ENCODE assay signal across 8 cellular contexts in genomic region chr22:23913661-23914353, GRCh38. TPM values are rescaled to one million over a fixed set of nuclear protein-coding genes. Genes with fewer than 3 reads are reported as not detected.
A peak's percentile ranks its signal among the peaks of the same experiment; 100 is the strongest.
DNase-seq lines count a peak whose midpoint lies in the region; ATAC-seq, FAIRE-seq and TF ChIP-seq lines count a peak whose summit lies in the region.

No MANE protein-coding gene starts in this region.

- peaks cover 36% of the 10 kb centered on the region for H3K4me1 ChIP-seq in HepG2 (ENCODE audit: insufficient read depth, low read length)

- H3K4me1 Mint-ChIP-seq in CD14-positive monocyte, result peaks cover 10% of the 10 kb centered on the region

- peaks cover 1 to 6% of the 10 kb centered on the region in 2 experiments; a peak in 3 of 5 replicates for H3K36me3 ChIP-seq in HepG2 (replicated peaks in 1 of 2; ENCODE audit: control insufficient read depth in 1 of 2, insufficient read depth in 2 of 2, low read length in 2 of 2)

- CTCF ChIA-PET in HepG2 (lab: Yijun Ruan, JAX; ENCODE audit: low intra/inter-chr PET ratio, low total read pairs), result no interaction called here

- H3K4me3 ChIP-seq in HepG2 (replicated peaks in 1 of 3; ENCODE audit: insufficient read depth in 1 of 3, low read depth in 2 of 3, low read length in 3 of 3), result peak overlapping the region; percentile 58 to 77 (median 61)

- H3K4me3 Mint-ChIP-seq in CD14-positive monocyte, result peak overlapping the region; percentile 97 to 99

- peak overlapping the region; percentile 91 for H3K9ac ChIP-seq in HepG2 (ENCODE audit: insufficient read depth, low read depth, low read length)

- WGBS in HepG2 (ENCODE audit: low lambda C conversion rate), result 8% methylated on average over 24 of the region's 44 CpGs

- no peaks in the 10 kb centered on the region for H3K79me2 ChIP-seq in HepG2 (ENCODE audit: insufficient read depth, low read length)

- H3K27me3 Mint-ChIP-seq in CD14-positive monocyte (ENCODE audit: low read depth in 3 of 3), result peaks cover 1 to 4% (median 2%) of the 10 kb centered on the region in 3 donors

- H3K9me3 ChIP-seq in HepG2 (ENCODE audit: low read length), result no peaks in the 10 kb centered on the region

- H3K36me3 Mint-ChIP-seq in CD14-positive monocyte, result peaks cover 7 to 10% of the 10 kb centered on the region in 2 donors

- no peaks in the 10 kb centered on the region; a peak in 1 of 5 replicates for H3K27me3 ChIP-seq in HepG2 (ENCODE audit: control insufficient read depth in 1 of 2, insufficient read depth in 2 of 2, low read length in 2 of 2)

- TF ChIP-seq CTCF in CD14-positive monocyte (IDR thresholded peaks at IDR 0.05), result no peak
- TF ChIP-seq CTCF in HepG2 (CRISPR knock-in tag; IDR thresholded peaks at IDR 0.05), result no peak; the same call in 1 of the 2 replicates

- peak overlapping the region; percentile 90 for H3K27ac ChIP-seq in HepG2 (ENCODE audit: extremely low read length, insufficient read depth, low read length)

- H3K9me3 Mint-ChIP-seq in CD14-positive monocyte, result no peaks in the 10 kb centered on the region

- FAIRE-seq in HepG2 (lab: Jason Lieb, UNC), result peak; percentile 63

- peak; percentile 96 for ATAC-seq in GM19397 (IDR thresholded peaks at IDR 0.05; ENCODE audit: unreplicated experiment)
- ATAC-seq in HG03565 (IDR thresholded peaks at IDR 0.05; ENCODE audit: unreplicated experiment), result peak; percentile 88
- ATAC-seq in HepG2, result peak; percentile 98

- peak; percentile 99 for DNase-seq in CD14-positive monocyte (ENCODE audit: low spot score)
- peak; percentile 84 for DNase-seq in NCI-H748 treated with DMSO at 0.1 percent for 48 hours (lab: John Stamatoyannopoulos, UW)
- peak; percentile 100 for DNase-seq in activated CD4-positive, alpha-beta T cell treated with anti-CD3 and anti-CD28 coated beads, Interleukin-2, amount 50 U/mL, for 48 hours
- DNase-seq in dermis microvascular lymphatic vessel endothelial cell (ENCODE audit: low read depth in 2 of 2), result peak; percentile 94 to 99
- DNase-seq in HepG2 (ENCODE audit: low spot score), result peak; percentile 98
- DNase-seq in stimulated activated CD4-positive, alpha-beta T cell treated with anti-CD3 and anti-CD28 coated beads, Interleukin-2, amount 100 ng/mL, for 48 hours, result peak; percentile 99

- peak; percentile 83 to 96 for TF ChIP-seq POLR2A in HepG2 (IDR thresholded peaks at IDR 0.05; ENCODE audit: insufficient read depth in 1 of 2, low read depth in 2 of 2, low read length in 2 of 2)

- in situ Hi-C loops in HepG2 (cut with HindIII; ENCODE audit: extremely low pct_ligation_motif_present, low pct_unique_long_range_greater_than_20kb), result no loop called here

- peak overlapping the region; percentile 91 to 99 (median 98) for H3K27ac Mint-ChIP-seq in CD14-positive monocyte

- BruUV-seq in HepG2 (replicated peaks; lab: Mats Ljungman, UMichigan), result no TSS peak

- no peak; a peak in 1 of 4 replicates for TF ChIP-seq EP300 in HepG2 (IDR thresholded peaks at IDR 0.05; ENCODE audit: low read depth in 2 of 2, low read length in 2 of 2)
- TF ChIP-seq EP300 in HepG2 (CRISPR knock-in tag; IDR thresholded peaks at IDR 0.05; ENCODE audit: borderline replicate concordance), result 0 out of 2 replicates have a peak, but pooled peaks have one; percentile 33

- H3K4me2 ChIP-seq in HepG2 (ENCODE audit: low read depth, low read length), result peak overlapping the region; percentile 84

- intact Hi-C loops in CD14-positive monocyte (cut with micrococcal nuclease) (loop anchor here (2.0 to 5.0 kb wide), 3 partner anchors 19 to 127 kb away; partner anchors contain the start of genes MIF (in 2 of the 2), DDT (in 1 of the 2) and SMARCB1 (in 1 of the 2)), HepG2 (cut with micrococcal nuclease; ENCODE audit: unreplicated experiment) (no loop called here)

- no peaks in the 10 kb centered on the region for H4K20me1 ChIP-seq in HepG2 (ENCODE audit: insufficient read depth, low read length)

- TF ChIP-seq RAD21 in HepG2 (CRISPR knock-in tag; IDR thresholded peaks at IDR 0.05), result no peak

- no peak overlapping the region for H2AFZ ChIP-seq in HepG2 (ENCODE audit: low read length)

- POLR2A ChIA-PET in HepG2 (lab: Yijun Ruan, JAX), result interaction anchor here (0.7 to 6.9 kb wide), 13 partner anchors 9 to 1216 kb away, joined by 3 to 84 read pairs (median 6); partner anchors contain the start of genes CABIN1, MIF and SLC2A11

RNA-seq across cellular contexts. Expression of gene MIF, which starts 19.6 kb away (rescaled TPM):
- 100 to 1,000 TPM; 338 to 390 TPM for polyA plus RNA-seq in CD14-positive monocyte
- total RNA-seq in dermis microvascular lymphatic vessel endothelial cell, result 256 and 348 TPM in 2 replicates
- 537 and 634 TPM in 2 replicates for total RNA-seq in HepG2 (2016; rRNA removed; fragmentation: Illumina TruSeq; extraction: Trizol)
- total RNA-seq in HepG2 (2016; cell fraction: cytosol; rRNA removed; fragmentation: Illumina TruSeq; extraction: Trizol; ENCODE audit: low read depth), result 570 and 829 TPM in 2 replicates
- total RNA-seq in HepG2 (2016; cell fraction: insoluble cytoplasmic fraction; rRNA removed; fragmentation: Illumina TruSeq; extraction: Trizol), result 593 and 629 TPM in 2 replicates
- total RNA-seq in HepG2 (2016; cell fraction: membrane; rRNA removed; fragmentation: Illumina TruSeq; extraction: Trizol), result 414 and 621 TPM in 2 replicates
- 204 and 221 TPM in 2 replicates for total RNA-seq in HepG2 (2016; cell fraction: nucleus; rRNA removed; fragmentation: Illumina TruSeq; extraction: Trizol)
- 675 and 735 TPM in 2 replicates for polyA plus RNA-seq in HepG2 (2011; rRNA removed)
- polyA plus RNA-seq in HepG2 (2011; cell fraction: cytosol; rRNA removed), result 339 and 935 TPM in 2 replicates
- 393 and 522 TPM in 2 replicates for polyA plus RNA-seq in HepG2 (2011; cell fraction: nucleus; rRNA removed)
- 517 and 606 TPM in 2 replicates for polyA plus RNA-seq in HepG2 (2012)
- polyA plus RNA-seq in HepG2 (2016; cell fraction: cytosol; fragmentation: Illumina TruSeq; extraction: Trizol; ENCODE audit: low read depth), result 534 and 721 TPM in 2 replicates
- polyA plus RNA-seq in HepG2 (2016; cell fraction: insoluble cytoplasmic fraction; fragmentation: Illumina TruSeq; extraction: Trizol; ENCODE audit: low read depth), result 399 and 403 TPM in 2 replicates
- 347 and 448 TPM in 2 replicates for polyA plus RNA-seq in HepG2 (2016; cell fraction: membrane; fragmentation: Illumina TruSeq; extraction: Trizol; ENCODE audit: low read depth)
- polyA plus RNA-seq in HepG2 (2016; cell fraction: nucleus; fragmentation: Illumina TruSeq; extraction: Trizol; ENCODE audit: insufficient read depth, low read depth), result 271 and 272 TPM in 2 replicates
- polyA minus RNA-seq in HepG2 (2011; rRNA and poly(A)+ RNA removed; ENCODE audit: low replicate concordance), result 92.9 and 418 TPM in 2 replicates
- 359 and 483 TPM in 2 replicates for polyA minus RNA-seq in HepG2 (2011; cell fraction: cytosol; rRNA and poly(A)+ RNA removed)
- 37.5 and 61.4 TPM in 2 replicates for polyA minus RNA-seq in HepG2 (2011; cell fraction: nucleus; rRNA and poly(A)+ RNA removed)

RNA-seq across cellular contexts. Expression of gene GSTT2B, which starts 47.2 kb away (rescaled TPM):
- polyA plus RNA-seq in CD14-positive monocyte (under 1 TPM in 1 of 2 donors, not detected in 1; 0.25 TPM), HepG2 (2011; rRNA removed) (3.6 and 3.9 TPM in 2 replicates)
- total RNA-seq in dermis microvascular lymphatic vessel endothelial cell (5.4 and 7.0 TPM in 2 replicates), HepG2 (2016; rRNA removed; fragmentation: Illumina TruSeq; extraction: Trizol) (0.53 and 1.5 TPM in 2 replicates)
- 0.26 and 0.51 TPM in 2 replicates for total RNA-seq in HepG2 (2016; cell fraction: cytosol; rRNA removed; fragmentation: Illumina TruSeq; extraction: Trizol; ENCODE audit: low read depth)
- total RNA-seq in HepG2 (2016; cell fraction: insoluble cytoplasmic fraction; rRNA removed; fragmentation: Illumina TruSeq; extraction: Trizol), result 0.62 and 1.2 TPM in 2 replicates
- 0.45 and 0.74 TPM in 2 replicates for total RNA-seq in HepG2 (2016; cell fraction: membrane; rRNA removed; fragmentation: Illumina TruSeq; extraction: Trizol)
- total RNA-seq in HepG2 (2016; cell fraction: nucleus; rRNA removed; fragmentation: Illumina TruSeq; extraction: Trizol), result 1.4 and 1.9 TPM in 2 replicates
- 1.3 and 1.4 TPM in 2 replicates for polyA plus RNA-seq in HepG2 (2011; cell fraction: cytosol; rRNA removed)
- polyA plus RNA-seq in HepG2 (2011; cell fraction: nucleus; rRNA removed), result 20.9 and 22.8 TPM in 2 replicates
- polyA plus RNA-seq in HepG2 (2012), result 1.5 and 1.7 TPM in 2 replicates
- 0.50 and 0.52 TPM in 2 replicates for polyA plus RNA-seq in HepG2 (2016; cell fraction: cytosol; fragmentation: Illumina TruSeq; extraction: Trizol; ENCODE audit: low read depth)
- polyA plus RNA-seq in HepG2 (2016; cell fraction: insoluble cytoplasmic fraction; fragmentation: Illumina TruSeq; extraction: Trizol; ENCODE audit: low read depth), result 0.84 and 1.0 TPM in 2 replicates
- 0.49 and 0.61 TPM in 2 replicates for polyA plus RNA-seq in HepG2 (2016; cell fraction: membrane; fragmentation: Illumina TruSeq; extraction: Trizol; ENCODE audit: low read depth)
- 6.7 and 7.2 TPM in 2 replicates for polyA plus RNA-seq in HepG2 (2016; cell fraction: nucleus; fragmentation: Illumina TruSeq; extraction: Trizol; ENCODE audit: insufficient read depth, low read depth)
- polyA minus RNA-seq in HepG2 (2011; rRNA and poly(A)+ RNA removed; ENCODE audit: low replicate concordance), result 0.26 and 16.4 TPM in 2 replicates
- 0.79 TPM in 1 of 2 replicates, not detected in the other for polyA minus RNA-seq in HepG2 (2011; cell fraction: cytosol; rRNA and poly(A)+ RNA removed)
- 0.75 and 1.4 TPM in 2 replicates for polyA minus RNA-seq in HepG2 (2011; cell fraction: nucleus; rRNA and poly(A)+ RNA removed)

RNA-seq across cellular contexts. Expression of gene DDTL, which starts 52.9 kb away (rescaled TPM):
- polyA plus RNA-seq in CD14-positive monocyte, result under 1 TPM; 0.25 to 0.41 TPM
- 5.2 and 6.2 TPM in 2 replicates for total RNA-seq in dermis microvascular lymphatic vessel endothelial cell
- total RNA-seq in HepG2 (2016; rRNA removed; fragmentation: Illumina TruSeq; extraction: Trizol), result 0.31 TPM in 1 of 2 replicates, not detected in the other
- total RNA-seq in HepG2 (2016; cell fraction: cytosol; rRNA removed; fragmentation: Illumina TruSeq; extraction: Trizol; ENCODE audit: low read depth), result 0.30 TPM in 1 of 2 replicates, not detected in the other
- total RNA-seq in HepG2 (2016; cell fraction: insoluble cytoplasmic fraction; rRNA removed; fragmentation: Illumina TruSeq; extraction: Trizol), result 0.13 and 0.26 TPM in 2 replicates
- total RNA-seq in HepG2 (2016; cell fraction: membrane; rRNA removed; fragmentation: Illumina TruSeq; extraction: Trizol), result 0.28 TPM in 1 of 2 replicates, not detected in the other
- 0.28 TPM in 1 of 2 replicates, not detected in the other for total RNA-seq in HepG2 (2016; cell fraction: nucleus; rRNA removed; fragmentation: Illumina TruSeq; extraction: Trizol)
- polyA plus RNA-seq in HepG2 (2011; rRNA removed), result 0.07 TPM in 1 of 2 replicates, not detected in the other
- polyA plus RNA-seq in HepG2 (2011; cell fraction: cytosol; rRNA removed), result not detected in 2 replicates
- polyA plus RNA-seq in HepG2 (2011; cell fraction: nucleus; rRNA removed), result 0.10 TPM in 1 of 2 replicates, not detected in the other
- polyA plus RNA-seq in HepG2 (2012), result 4.9 and 5.3 TPM in 2 replicates
- polyA plus RNA-seq in HepG2 (2016; cell fraction: cytosol; fragmentation: Illumina TruSeq; extraction: Trizol; ENCODE audit: low read depth), result 0.10 TPM in 1 of 2 replicates, not detected in the other
- polyA plus RNA-seq in HepG2 (2016; cell fraction: insoluble cytoplasmic fraction; fragmentation: Illumina TruSeq; extraction: Trizol; ENCODE audit: low read depth), result 0.23 TPM in 1 of 2 replicates, not detected in the other
- not detected in 2 replicates for polyA plus RNA-seq in HepG2 (2016; cell fraction: membrane; fragmentation: Illumina TruSeq; extraction: Trizol; ENCODE audit: low read depth)
- polyA plus RNA-seq in HepG2 (2016; cell fraction: nucleus; fragmentation: Illumina TruSeq; extraction: Trizol; ENCODE audit: insufficient read depth, low read depth), result not detected in 2 replicates
- 0.22 and 11.7 TPM in 2 replicates for polyA minus RNA-seq in HepG2 (2011; rRNA and poly(A)+ RNA removed; ENCODE audit: low replicate concordance)
- polyA minus RNA-seq in HepG2 (2011; cell fraction: cytosol; rRNA and poly(A)+ RNA removed), result not detected in 2 replicates
- polyA minus RNA-seq in HepG2 (2011; cell fraction: nucleus; rRNA and poly(A)+ RNA removed), result not detected in 2 replicates

RNA-seq across cellular contexts. Expression of gene SLC2A11, which starts 56.1 kb away (rescaled TPM):
- polyA plus RNA-seq in CD14-positive monocyte, result 1 to 10 TPM; 1.3 to 2.5 TPM
- 4.6 and 5.3 TPM in 2 replicates for total RNA-seq in dermis microvascular lymphatic vessel endothelial cell
- total RNA-seq in HepG2 (2016; rRNA removed; fragmentation: Illumina TruSeq; extraction: Trizol), result 8.9 and 15.2 TPM in 2 replicates
- total RNA-seq in HepG2 (2016; cell fraction: cytosol; rRNA removed; fragmentation: Illumina TruSeq; extraction: Trizol; ENCODE audit: low read depth), result 9.3 TPM in 2 replicates
- total RNA-seq in HepG2 (2016; cell fraction: insoluble cytoplasmic fraction; rRNA removed; fragmentation: Illumina TruSeq; extraction: Trizol), result 9.3 and 15.6 TPM in 2 replicates
- 18.3 and 19.5 TPM in 2 replicates for total RNA-seq in HepG2 (2016; cell fraction: membrane; rRNA removed; fragmentation: Illumina TruSeq; extraction: Trizol)
- 16.4 and 16.6 TPM in 2 replicates for total RNA-seq in HepG2 (2016; cell fraction: nucleus; rRNA removed; fragmentation: Illumina TruSeq; extraction: Trizol)
- 15.4 and 18.6 TPM in 2 replicates for polyA plus RNA-seq in HepG2 (2011; rRNA removed)
- 16.1 and 19.7 TPM in 2 replicates for polyA plus RNA-seq in HepG2 (2011; cell fraction: cytosol; rRNA removed)
- 28.4 and 31.3 TPM in 2 replicates for polyA plus RNA-seq in HepG2 (2011; cell fraction: nucleus; rRNA removed)
- 11.1 and 17.5 TPM in 2 replicates for polyA plus RNA-seq in HepG2 (2012)
- polyA plus RNA-seq in HepG2 (2016; cell fraction: cytosol; fragmentation: Illumina TruSeq; extraction: Trizol; ENCODE audit: low read depth), result 16.2 and 17.4 TPM in 2 replicates
- 8.6 and 11.3 TPM in 2 replicates for polyA plus RNA-seq in HepG2 (2016; cell fraction: insoluble cytoplasmic fraction; fragmentation: Illumina TruSeq; extraction: Trizol; ENCODE audit: low read depth)
- polyA plus RNA-seq in HepG2 (2016; cell fraction: membrane; fragmentation: Illumina TruSeq; extraction: Trizol; ENCODE audit: low read depth), result 16.1 and 17.7 TPM in 2 replicates
- polyA plus RNA-seq in HepG2 (2016; cell fraction: nucleus; fragmentation: Illumina TruSeq; extraction: Trizol; ENCODE audit: insufficient read depth, low read depth), result 31.8 and 34.3 TPM in 2 replicates
- 11.5 and 32.8 TPM in 2 replicates for polyA minus RNA-seq in HepG2 (2011; rRNA and poly(A)+ RNA removed; ENCODE audit: low replicate concordance)
- polyA minus RNA-seq in HepG2 (2011; cell fraction: cytosol; rRNA and poly(A)+ RNA removed), result 4.7 and 5.8 TPM in 2 replicates
- 21.2 and 32.8 TPM in 2 replicates for polyA minus RNA-seq in HepG2 (2011; cell fraction: nucleus; rRNA and poly(A)+ RNA removed)

Comparison
In these comparisons a context has a peak if more than half of its experiments do, and no peak if none do; other contexts are left out.
1. Peak in every context shown above with its lines: DNase-seq, ATAC-seq, H3K4me3 ChIP-seq and H3K27ac ChIP-seq.